ENCODE assay signal across 1 cellular context in the genomic region with DNA sequence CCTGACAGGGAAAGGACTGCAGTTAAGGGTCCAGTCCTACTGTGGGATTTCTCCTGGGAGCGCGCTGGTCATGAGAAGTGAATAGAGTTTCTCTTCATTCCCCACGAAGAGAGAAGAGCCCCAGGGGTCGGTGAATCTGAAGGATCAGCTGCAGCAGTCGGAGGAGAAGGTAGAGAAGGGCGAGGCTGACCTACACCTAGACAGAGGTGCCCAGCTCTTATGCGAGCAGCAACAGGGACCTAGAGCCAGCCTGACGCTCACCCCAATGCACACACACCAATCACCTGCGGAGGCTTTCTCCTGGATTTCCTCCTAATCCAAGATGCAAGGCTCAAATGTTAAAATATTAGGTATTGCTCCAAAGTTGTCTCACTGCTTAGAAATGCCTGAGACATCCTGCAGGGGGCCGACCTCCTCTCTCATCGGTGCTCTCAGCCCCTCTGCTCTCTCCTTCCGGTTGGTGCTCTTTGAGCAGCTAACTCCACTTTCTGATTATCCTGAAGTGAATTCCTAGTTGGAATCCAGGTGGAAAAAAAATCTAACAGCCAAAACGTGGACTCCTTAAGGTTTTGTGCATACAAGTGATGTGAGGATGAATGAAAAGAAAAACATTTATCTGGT.
TF ChIP-seq lines count a peak whose summit lies in the region.

No MANE protein-coding gene starts in this region.

TF ChIP-seq in GM23338, 12 proteins besides CTCF, POLR2A, EP300 and RAD21 (continued from another document):
- no peak for TF ChIP-seq ZNF462 (CRISPR knock-in tag; IDR thresholded peaks at IDR 0.05)
